In the genomic region with DNA sequence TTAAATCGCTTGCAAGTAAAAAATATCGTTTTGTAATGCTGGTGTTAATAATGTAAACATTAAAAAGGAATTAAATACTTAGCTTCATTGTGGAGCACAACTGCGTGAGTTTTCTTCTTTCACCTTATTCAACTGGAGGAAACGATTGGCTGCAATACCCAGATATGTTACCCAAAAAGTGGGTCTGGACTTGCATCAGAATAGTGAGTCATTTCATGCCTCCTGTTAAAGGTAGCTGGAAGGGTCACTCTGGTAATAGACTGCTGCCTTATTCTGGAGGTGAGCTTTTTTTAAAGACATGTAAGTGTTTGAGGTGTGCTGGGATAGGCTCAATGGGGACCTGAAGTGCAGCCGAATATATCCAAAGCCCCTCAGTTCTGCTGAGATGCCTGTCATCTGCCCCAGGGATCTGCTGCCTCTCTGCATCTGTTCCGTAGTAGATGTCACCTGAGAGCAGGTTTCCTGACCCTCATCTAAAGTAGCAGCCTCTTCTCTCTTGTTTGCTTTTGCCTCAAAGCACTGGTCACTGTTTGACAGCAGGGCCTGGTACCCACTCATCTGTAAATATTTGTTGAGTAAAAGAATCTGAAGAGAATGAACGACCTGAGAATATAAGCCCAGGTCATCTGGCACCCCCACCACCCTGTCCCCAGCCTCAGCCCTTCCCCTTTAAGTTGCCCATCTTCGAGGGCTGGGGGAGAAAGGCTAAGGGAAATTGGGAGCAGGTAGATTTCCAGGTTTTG, we compare ENCODE assay signal across 16 cellular contexts. TPM values are rescaled to one million over a fixed set of nuclear protein-coding genes. Genes with fewer than 3 reads are reported as not detected.
A peak's percentile ranks its signal among the peaks of the same experiment; 100 is the strongest.
DNase-seq lines count a peak whose midpoint lies in the region; ATAC-seq, FAIRE-seq and TF ChIP-seq lines count a peak whose summit lies in the region.
"Had no signal": no experiment of that assay in that cellular context is flagged by ENCODE, and none has a peak within 500 bp of the region (broad histone marks: within the 10 kb centered on the region; RNA-seq: fewer than 3 reads in every experiment).

No MANE protein-coding gene starts in this region.

- H3K36me3 Mint-ChIP-seq in activated naive CD4-positive, alpha-beta T cell treated with anti-CD3 and anti-CD28 coated beads, Interleukin-2, amount 50 U/mL, for 72 hours: no peaks in the 10 kb centered on the region
- H3K36me3 Mint-ChIP-seq: naive B cell had no signal

- H3K27me3 ChIP-seq in right cardiac atrium (ENCODE audit: control insufficient read depth, insufficient read depth): no peaks in the 10 kb centered on the region
- H3K27me3 ChIP-seq in K562 (ENCODE audit: control insufficient read depth in 2 of 2, insufficient read depth in 2 of 2, low read length in 2 of 2): peaks cover 26 to 50% of the 10 kb centered on the region in 2 experiments
- no peaks in the 10 kb centered on the region for H3K27me3 ChIP-seq in lower lobe of right lung (ENCODE audit: low read depth)
- no peaks in the 10 kb centered on the region for H3K27me3 ChIP-seq in vagina

- TF ChIP-seq CTCF in K562 (IDR thresholded peaks at IDR 0.05 in 2 of 3, conservative IDR thresholded peaks at IDR 0.05 in 1 of 3; ENCODE audit: insufficient read depth in 2 of 3, low read depth in 1 of 3, low read length in 3 of 3): no peak
- no peak for TF ChIP-seq CTCF in lower lobe of right lung (IDR thresholded peaks at IDR 0.05)
- no peak for TF ChIP-seq CTCF in vagina (IDR thresholded peaks at IDR 0.05)

- no peaks in the 10 kb centered on the region for H3K9me1 ChIP-seq in K562 (ENCODE audit: control insufficient read depth, insufficient read depth, low read length)

- H3K36me3 ChIP-seq in K562 (ENCODE audit: control insufficient read depth, insufficient read depth, low read length) (no peaks in the 10 kb centered on the region), lower lobe of right lung (no peaks in the 10 kb centered on the region), vagina (no peaks in the 10 kb centered on the region)

- no peaks in the 10 kb centered on the region for H3K9me3 Mint-ChIP-seq in activated naive CD4-positive, alpha-beta T cell treated with anti-CD3 and anti-CD28 coated beads, Interleukin-2, amount 50 U/mL, for 72 hours
- H3K9me3 Mint-ChIP-seq: activated T-helper 2 cell treated with anti-CD3 and anti-CD28 coated beads, Interferon-gamma antibody, Interleukin-2, Interleukin-4, amounts not matched to agents 10 μg/mL and 5 μg/mL and 100 μg/mL, durations not matched to agents 14 hours and 24 hours and 36 hours; naive B cell had no signal

- FAIRE-seq in K562 (lab: Jason Lieb, UNC): no peak
- FAIRE-seq: colon, G401.6 had no signal

- TF ChIP-seq RAD21 in K562 (CRISPR knock-in tag; conservative IDR thresholded peaks at IDR 0.05 in 1 of 2, IDR thresholded peaks at IDR 0.05 in 1 of 2): no peak

- 0 out of 2 replicates have a peak, but pooled peaks have one; percentile 10 for TF ChIP-seq EP300 in K562 (IDR thresholded peaks at IDR 0.05; ENCODE audit: low read length)

- H2AFZ ChIP-seq in K562 (ENCODE audit: low read depth, low read length): no peak overlapping the region

- CTCF ChIA-PET in K562 (lab: Yijun Ruan, JAX; ENCODE audit: low intra/inter-chr PET ratio): no interaction called here

- no peak for DNase-seq in right cardiac atrium
- DNase-seq in left cardiac atrium: no peak
- no peak for DNase-seq in K562 (ENCODE audit: extremely low read depth in 1 of 4, low spot score in 3 of 4)
- peak; percentile 10 for DNase-seq in lower lobe of right lung
- no peak for DNase-seq in vagina (ENCODE audit: extremely low spot score in 2 of 2)
- DNase-seq in activated naive CD4-positive, alpha-beta T cell treated with anti-CD3 and anti-CD28 coated beads, Interleukin-2, amount 50 U/mL, for 72 hours (ENCODE audit: low spot score in 2 of 2): no peak
- no peak for DNase-seq in effector CD4-positive, alpha-beta T cell
- DNase-seq in SKM-1 (lab: John Stamatoyannopoulos, UW; ENCODE audit: unreplicated experiment): no peak
- DNase-seq: activated CD8-positive, alpha-beta T cell treated with anti-CD3 and anti-CD28 coated beads, Interleukin-2, amount 10 ng/mL, durations not matched to agents 7 days and 5 days; left colon; naive B cell had no signal

- H4K20me1 ChIP-seq in K562 (replicated peaks; ENCODE audit: control insufficient read depth, insufficient read depth, low read length): no peaks in the 10 kb centered on the region

- in situ Hi-C loops in K562 (cut with MboI): no loop called here

- no peak overlapping the region for H3K4me3 ChIP-seq in right cardiac atrium (ENCODE audit: low read length)
- H3K4me3 ChIP-seq in K562: no peak overlapping the region
- H3K4me3 ChIP-seq in lower lobe of right lung: no peak overlapping the region
- H3K4me3 ChIP-seq in vagina: no peak overlapping the region
- H3K4me3 ChIP-seq: heart left ventricle, SK-N-MC had no signal

- no peaks in the 10 kb centered on the region for H3K9me3 ChIP-seq in right cardiac atrium (ENCODE audit: control insufficient read depth, low read length)
- H3K9me3 ChIP-seq in K562 (replicated peaks; ENCODE audit: control insufficient read depth, insufficient read depth, low read depth, low read length): no peaks in the 10 kb centered on the region
- no peaks in the 10 kb centered on the region for H3K9me3 ChIP-seq in lower lobe of right lung
- H3K9me3 ChIP-seq in vagina: no peaks in the 10 kb centered on the region
- H3K9me3 ChIP-seq: heart left ventricle had no signal

- POLR2A ChIA-PET in K562 (lab: Yijun Ruan, JAX): no interaction called here

- ATAC-seq in right cardiac atrium (no peak), left cardiac atrium (no peak), K562 (peak; percentile 44), lower lobe of right lung (peak in 1 of 2 donors; percentile 9)
- ATAC-seq in activated naive CD4-positive, alpha-beta T cell treated with anti-CD3 and anti-CD28 coated beads, Interleukin-2, amount 50 U/mL, for 72 hours: no peak
- ATAC-seq: activated CD8-positive, alpha-beta T cell treated with anti-CD3 and anti-CD28 coated beads, Interleukin-2, amount 10 ng/mL, durations not matched to agents 7 days and 5 days had no signal

- H3K9ac ChIP-seq in K562 (ENCODE audit: insufficient read depth in 1 of 2, low read depth in 2 of 2, low read length in 2 of 2): no peak overlapping the region

- H3K27ac Mint-ChIP-seq in activated naive CD4-positive, alpha-beta T cell treated with anti-CD3 and anti-CD28 coated beads, Interleukin-2, amount 50 U/mL, for 72 hours: no peak overlapping the region
- H3K27ac Mint-ChIP-seq: activated CD8-positive, alpha-beta T cell treated with anti-CD3 and anti-CD28 coated beads, Interleukin-2, amount 10 ng/mL, durations not matched to agents 7 days and 5 days; activated T-helper 2 cell treated with anti-CD3 and anti-CD28 coated beads, Interferon-gamma antibody, Interleukin-2, Interleukin-4, amounts not matched to agents 10 μg/mL and 5 μg/mL and 100 μg/mL, durations not matched to agents 14 hours and 24 hours and 36 hours had no signal

- no TSS peak for BruUV-seq in K562 (replicated peaks; lab: Mats Ljungman, UMichigan)

- TF ChIP-seq POLR2A in K562 (conservative IDR thresholded peaks at IDR 0.05) (no peak), vagina (IDR thresholded peaks at IDR 0.05) (no peak)

- H3K4me1 ChIP-seq in right cardiac atrium (ENCODE audit: control insufficient read depth, insufficient read depth, low read length) (peaks cover 8% of the 10 kb centered on the region), K562 (replicated peaks in 1 of 2; ENCODE audit: control insufficient read depth in 2 of 2, insufficient read depth in 2 of 2, low read length in 2 of 2) (no peaks in the 10 kb centered on the region; a peak in 2 of 5 replicates), lower lobe of right lung (peaks cover 32% of the 10 kb centered on the region), vagina (peaks cover 28% of the 10 kb centered on the region)

- no peaks in the 10 kb centered on the region for H3K79me2 ChIP-seq in K562 (ENCODE audit: control insufficient read depth, insufficient read depth, low read length)

- intact Hi-C loops in right cardiac atrium (cut with DNase I) (loop anchor here in 1 of 4 donors (5.0 kb wide), 1 partner anchor 45 kb away; no protein-coding TSS in a partner anchor), left cardiac atrium (cut with DNase I) (no loop called here), K562 (cut with micrococcal nuclease) (no loop called here), lower lobe of right lung (cut with DNase I) (no loop called here), vagina (cut with DNase I) (no loop called here)

- H3K27ac ChIP-seq in right cardiac atrium (ENCODE audit: low read length): peak overlapping the region; percentile 70
- no peak overlapping the region for H3K27ac ChIP-seq in K562 (ENCODE audit: extremely low read depth, low read depth, low read length)
- H3K27ac ChIP-seq in lower lobe of right lung: peak overlapping the region; percentile 11
- peak overlapping the region; percentile 63 for H3K27ac ChIP-seq in vagina
- H3K27ac ChIP-seq: SK-N-MC had no signal

- H3K4me2 ChIP-seq in K562 (ENCODE audit: insufficient read depth, low read length): no peak overlapping the region

- 89% methylated on average over 8 of the region's 8 CpGs for WGBS in right cardiac atrium
- WGBS in K562 (ENCODE audit: insufficient coverage, low coverage, missing lambda C conversion rate): 10% methylated on average over 8 of the region's 8 CpGs

RNA-seq across cellular contexts. Expression of gene UQCC2, which starts 5.6 kb away (rescaled TPM):
- total RNA-seq in right cardiac atrium (100 to 1,000 TPM; 188 to 264 (median 233) TPM), left cardiac atrium (100 to 1,000 TPM; 183 to 203 TPM), K562 (2014; rRNA removed) (63.3 and 92.9 TPM in 2 replicates), K562 (2014; rRNA removed; fragmentation: Illumina TruSeq; extraction: Trizol) (140 and 158 TPM in 2 replicates), K562 (2015; rRNA removed; fragmentation: Illumina TruSeq; extraction: Trizol) (113 and 133 TPM in 2 replicates), K562 (2021) (161 and 179 TPM in 2 replicates), lower lobe of right lung (39.6 TPM), vagina (16.2 TPM)
- polyA plus RNA-seq in right cardiac atrium (376 TPM), K562 (2011; rRNA removed) (128 and 161 TPM in 2 replicates), K562 (2014; fragmentation: Illumina TruSeq; extraction: Trizol) (110 and 119 TPM in 2 replicates), K562 (2014; fragmentation: Nextera tagmentation; extraction: Ambion mirVana) (100 to 1,000 TPM; 832 to 927 TPM), K562 (2014; rRNA removed) (58.5 and 98.3 TPM in 2 replicates)
- total RNA-seq in K562 (2011; cell fraction: chromatin; rRNA removed; ENCODE audit: low replicate concordance): 19.9 and 36.1 TPM in 2 replicates
- 29.5 and 31.9 TPM in 2 replicates for total RNA-seq in K562 (2011; cell fraction: nucleolus; rRNA removed)
- total RNA-seq in K562 (2011; cell fraction: nucleoplasm; rRNA removed): 27.8 and 33.5 TPM in 2 replicates
- 49.2 and 81.5 TPM in 2 replicates for polyA plus RNA-seq in K562 (2011; cell fraction: cytosol; rRNA removed)
- polyA plus RNA-seq in K562 (2011; cell fraction: nucleus; rRNA removed): 67.5 and 72.8 TPM in 2 replicates
- polyA plus RNA-seq in K562 (2012): 166 and 322 TPM in 2 replicates
- 17.7 and 23.0 TPM in 2 replicates for polyA minus RNA-seq in K562 (2011; rRNA and poly(A)+ RNA removed)
- polyA minus RNA-seq in K562 (2011; cell fraction: cytosol; rRNA and poly(A)+ RNA removed): 19.1 and 24.0 TPM in 2 replicates
- polyA minus RNA-seq in K562 (2011; cell fraction: nucleus; rRNA and poly(A)+ RNA removed): 17.8 and 17.9 TPM in 2 replicates
- 100 to 1,000 TPM; 114 to 145 TPM for total RNA-seq in activated naive CD4-positive, alpha-beta T cell treated with anti-CD3 and anti-CD28 coated beads, Interleukin-2, amount 50 U/mL, for 72 hours

RNA-seq across cellular contexts. Expression of gene IP6K3, which starts 29.6 kb away (rescaled TPM):
- total RNA-seq in right cardiac atrium (10 to 100 TPM in 3 of 4 donors, 1 to 10 TPM in 1; 10.0 to 44.4 (median 27.1) TPM), left cardiac atrium (10 to 100 TPM; 23.8 to 29.4 TPM), K562 (2014; rRNA removed) (not detected in 2 replicates), K562 (2014; rRNA removed; fragmentation: Illumina TruSeq; extraction: Trizol) (not detected in 2 replicates), K562 (2015; rRNA removed; fragmentation: Illumina TruSeq; extraction: Trizol) (not detected in 2 replicates), K562 (2021) (not detected in 2 replicates), lower lobe of right lung (3.5 TPM), vagina (1.5 TPM)
- polyA plus RNA-seq in right cardiac atrium (14.4 TPM), K562 (2011; rRNA removed) (not detected in 2 replicates), K562 (2014; fragmentation: Illumina TruSeq; extraction: Trizol) (not detected in 2 replicates), K562 (2014; fragmentation: Nextera tagmentation; extraction: Ambion mirVana) (not detected), K562 (2014; rRNA removed) (not detected in 2 replicates)
- not detected in 2 replicates for total RNA-seq in K562 (2011; cell fraction: chromatin; rRNA removed; ENCODE audit: low replicate concordance)
- not detected in 2 replicates for total RNA-seq in K562 (2011; cell fraction: nucleolus; rRNA removed)
- not detected in 2 replicates for total RNA-seq in K562 (2011; cell fraction: nucleoplasm; rRNA removed)
- not detected in 2 replicates for polyA plus RNA-seq in K562 (2011; cell fraction: cytosol; rRNA removed)
- not detected in 2 replicates for polyA plus RNA-seq in K562 (2011; cell fraction: nucleus; rRNA removed)
- not detected in 2 replicates for polyA plus RNA-seq in K562 (2012)
- polyA minus RNA-seq in K562 (2011; rRNA and poly(A)+ RNA removed): not detected in 2 replicates
- polyA minus RNA-seq in K562 (2011; cell fraction: cytosol; rRNA and poly(A)+ RNA removed): not detected in 2 replicates
- not detected in 2 replicates for polyA minus RNA-seq in K562 (2011; cell fraction: nucleus; rRNA and poly(A)+ RNA removed)
- not detected for total RNA-seq in activated naive CD4-positive, alpha-beta T cell treated with anti-CD3 and anti-CD28 coated beads, Interleukin-2, amount 50 U/mL, for 72 hours
- total RNA-seq: activated CD8-positive, alpha-beta T cell treated with anti-CD3 and anti-CD28 coated beads, Interleukin-2, amount 10 ng/mL, durations not matched to agents 7 days and 5 days; activated T-helper 2 cell treated with anti-CD3 and anti-CD28 coated beads, Interferon-gamma antibody, Interleukin-2, Interleukin-4, amounts not matched to agents 10 μg/mL and 5 μg/mL and 100 μg/mL, durations not matched to agents 14 hours and 24 hours and 36 hours had no signal
